1 cellular context compared by ENCODE assay signal in genomic region chr16:30660424-30661251, GRCh38.
TF ChIP-seq lines count a peak whose summit lies in the region.

No MANE protein-coding gene starts in this region.

TF ChIP-seq in SK-N-SH treated with all-trans-retinoic acid at 6 μM for 48 hours, 23 proteins besides CTCF, POLR2A, EP300 and RAD21 (continued from another document):
- TF ChIP-seq ESRRG (CRISPR knock-in tag; IDR thresholded peaks at IDR 0.05), result no peak
- TF ChIP-seq ZC3H10 (CRISPR knock-in tag; IDR thresholded peaks at IDR 0.05), result no peak
- no peak for TF ChIP-seq PPARA (CRISPR knock-in tag; IDR thresholded peaks at IDR 0.05; ENCODE audit: borderline replicate concordance)
- no peak for TF ChIP-seq CSRNP3 (CRISPR knock-in tag; IDR thresholded peaks at IDR 0.05)
- no peak for TF ChIP-seq GLIS3 (CRISPR knock-in tag; IDR thresholded peaks at IDR 0.05)
- no peak for TF ChIP-seq BACH2 (CRISPR knock-in tag; IDR thresholded peaks at IDR 0.05; ENCODE audit: borderline replicate concordance)
- TF ChIP-seq ISL1 (CRISPR knock-in tag; IDR thresholded peaks at IDR 0.05), result no peak
- TF ChIP-seq ARNTL (CRISPR knock-in tag; IDR thresholded peaks at IDR 0.05; ENCODE audit: borderline replicate concordance, low read depth), result no peak
- no peak for TF ChIP-seq ZFP3 (CRISPR knock-in tag; IDR thresholded peaks at IDR 0.05)
